In genomic region chr14:80456200-80456599, GRCh38 we compare ENCODE assay signal across 22 cellular contexts.
A peak's percentile ranks its signal among the peaks of the same experiment; 100 is the strongest.
DNase-seq lines count a peak whose midpoint lies in the region; ATAC-seq, FAIRE-seq and TF ChIP-seq lines count a peak whose summit lies in the region.
"Had no signal": no experiment of that assay in that cellular context is flagged by ENCODE, and none has a peak within 500 bp of the region (broad histone marks: within the 10 kb centered on the region; RNA-seq: fewer than 3 reads in every experiment).

No MANE protein-coding gene starts in this region.

- TF ChIP-seq CTCF in astrocyte of the spinal cord (IDR thresholded peaks at IDR 0.05; ENCODE audit: low read depth, low read length) (no peak), kidney epithelial cell (IDR thresholded peaks at IDR 0.05; ENCODE audit: insufficient read depth, low read length, poor library complexity, severe bottlenecking) (no peak), PC-9 (conservative IDR thresholded peaks at IDR 0.05) (no peak)

- H3K79me2 ChIP-seq in Karpas-422 (ENCODE audit: low read length), result no peaks in the 10 kb centered on the region
- H3K79me2 ChIP-seq in PC-9 (ENCODE audit: low read depth), result no peaks in the 10 kb centered on the region

- no TSS peak for BruUV-seq in PC-9 (replicated peaks; lab: Mats Ljungman, UMichigan)

- H3K36me3 ChIP-seq in kidney epithelial cell (ENCODE audit: control insufficient read depth, insufficient read depth, low read length) (no peaks in the 10 kb centered on the region), Karpas-422 (ENCODE audit: insufficient read depth, low read length) (no peaks in the 10 kb centered on the region; the same call in 1 of the 2 replicates), PC-9 (ENCODE audit: low read depth) (no peaks in the 10 kb centered on the region)
- H3K36me3 ChIP-seq: ascending aorta, colonic mucosa, gastroesophageal sphincter, SJSA1 had no signal

- peak; percentile 10 for DNase-seq in AG08396 (ENCODE audit: low spot score)
- peak; percentile 37 for DNase-seq in HCEC 1CT
- peak; percentile 56 for DNase-seq in astrocyte of the spinal cord (ENCODE audit: low read depth, low spot score)
- peak; percentile 16 for DNase-seq in kidney epithelial cell (ENCODE audit: low read depth)
- no peak for DNase-seq in Karpas-422
- DNase-seq in RCC 7860 (ENCODE audit: low spot score), result no peak
- DNase-seq in PC-9, result no peak
- DNase-seq: activated CD4-positive, alpha-beta T cell treated with anti-CD3 and anti-CD28 coated beads, Interleukin-2, amount 50 U/mL, for 48 hours; activated naive CD4-positive, alpha-beta T cell treated with Interleukin-2 at 50 U/mL for 16 hours; activated T-cell treated with anti-CD3 and anti-CD28 coated beads for 4 hours; colonic mucosa; left colon; NCI-H526 had no signal

- intact Hi-C loops in PC-9 (cut with micrococcal nuclease; ENCODE audit: unreplicated experiment), result no loop called here

- H4K20me1 ChIP-seq in Karpas-422 (ENCODE audit: insufficient read depth, low read depth, low read length) (no peaks in the 10 kb centered on the region), PC-9 (ENCODE audit: insufficient read depth) (no peaks in the 10 kb centered on the region)

- FAIRE-seq in RCC 7860 (lab: Jason Lieb, UNC), result no peak
- FAIRE-seq: endometrium, GM18507, urothelium cell line had no signal

- H3K9me3 ChIP-seq in Karpas-422 (ENCODE audit: low read length) (peaks cover 2% of the 10 kb centered on the region), PC-9 (ENCODE audit: insufficient read depth, low read depth) (peaks cover 6% of the 10 kb centered on the region; the same call in 1 of the 2 replicates)
- H3K9me3 ChIP-seq: ascending aorta, colonic mucosa, gastroesophageal sphincter had no signal

- H3K9me2 ChIP-seq in Karpas-422 (replicated peaks; ENCODE audit: insufficient read depth, low read length) (no peaks in the 10 kb centered on the region), PC-9 (ENCODE audit: insufficient read depth) (no peaks in the 10 kb centered on the region)

- H3K27ac ChIP-seq in Karpas-422 (ENCODE audit: low read length), result no peak overlapping the region
- no peak overlapping the region for H3K27ac ChIP-seq in PC-9
- H3K27ac ChIP-seq: ascending aorta, colonic mucosa, gastroesophageal sphincter, SJSA1, VCaP had no signal

- H3K4me1 ChIP-seq in Karpas-422 (ENCODE audit: low read length) (no peaks in the 10 kb centered on the region), PC-9 (replicated peaks; ENCODE audit: insufficient read depth) (no peaks in the 10 kb centered on the region)
- H3K4me1 ChIP-seq: ascending aorta, colonic mucosa, gastroesophageal sphincter, SJSA1 had no signal

- H3K4me3 ChIP-seq in astrocyte of the spinal cord (ENCODE audit: low read depth, low read length), result no peak overlapping the region
- no peak overlapping the region for H3K4me3 ChIP-seq in kidney epithelial cell (ENCODE audit: low read depth, low read length)
- H3K4me3 ChIP-seq in Karpas-422 (ENCODE audit: low read length), result no peak overlapping the region
- H3K4me3 ChIP-seq in PC-9, result no peak overlapping the region
- H3K4me3 ChIP-seq: ascending aorta, colonic mucosa, gastroesophageal sphincter, GM23338, SJSA1 had no signal

- POLR2A ChIA-PET in PC-9 (lab: Charles Lee; ENCODE audit: unreplicated experiment), result no interaction called here

- CTCF ChIA-PET in PC-9 (lab: Charles Lee), result no interaction called here

- no peaks in the 10 kb centered on the region for H3F3A ChIP-seq in PC-9 (ENCODE audit: insufficient read depth, low read depth)

- H2AFZ ChIP-seq in Karpas-422 (ENCODE audit: low read length), result no peak overlapping the region
- no peak overlapping the region for H2AFZ ChIP-seq in PC-9
- H2AFZ ChIP-seq: GM23338 had no signal

- no peak overlapping the region for H3K9ac ChIP-seq in Karpas-422 (ENCODE audit: low read length)

- H3K4me2 ChIP-seq in Karpas-422 (ENCODE audit: low read depth, low read length, poor library complexity, severe bottlenecking) (no peak overlapping the region), PC-9 (no peak overlapping the region)
- H3K4me2 ChIP-seq: GM23338 had no signal

- in situ Hi-C loops in astrocyte of the spinal cord (cut with HindIII; ENCODE audit: low sequenced_read_pairs), result no loop called here

- no peak for ATAC-seq in HG03354 (IDR thresholded peaks at IDR 0.05; ENCODE audit: poor library complexity, severe bottlenecking, unreplicated experiment)
- ATAC-seq: gastroesophageal sphincter, GM23338, left colon had no signal

- no peaks in the 10 kb centered on the region for H3K27me3 ChIP-seq in kidney epithelial cell (ENCODE audit: control insufficient read depth, insufficient read depth, low read length)
- no peaks in the 10 kb centered on the region for H3K27me3 ChIP-seq in Karpas-422 (ENCODE audit: low read length)
- H3K27me3 ChIP-seq in PC-9 (ENCODE audit: insufficient read depth, low read depth), result no peaks in the 10 kb centered on the region
- H3K27me3 ChIP-seq: ascending aorta, colonic mucosa, gastroesophageal sphincter, SJSA1 had no signal

Comparison
In these comparisons a context has a peak if more than half of its experiments do, and no peak if none do; other contexts are left out.
1. DNase-seq: peak in AG08396 (single experiment), HCEC 1CT (single experiment), astrocyte of the spinal cord (single experiment) and kidney epithelial cell (single experiment); none in Karpas-422 (single experiment), RCC 7860 (single experiment) and PC-9 (0 of 2).